33 cellular contexts compared by ENCODE assay signal in genomic region chrX:1853447-1853846, GRCh38.
"Had no signal": no experiment of that assay in that cellular context is flagged by ENCODE, and none has a peak within 500 bp of the region (broad histone marks: within the 10 kb centered on the region; RNA-seq: fewer than 3 reads in every experiment).

No MANE protein-coding gene starts in this region.

- H3K4me1 Mint-ChIP-seq: activated B cell treated with CpG ODN at 0.5 μM for 24 hours; activated CD4-positive, alpha-beta memory T cell treated with anti-CD3 and anti-CD28 coated beads, Interleukin-2, amount 10 ng/mL, durations not matched to agents 7 days and 5 days; activated CD4-positive, alpha-beta T cell treated with anti-CD3 and anti-CD28 coated beads for 36 hours; activated CD4-positive, alpha-beta T cell treated with anti-CD3 and anti-CD28 coated beads, Interleukin-2, amount 10 ng/mL, durations not matched to agents 7 days and 5 days; activated CD8-positive, alpha-beta memory T cell treated with anti-CD3 and anti-CD28 coated beads, Interleukin-2, amount 10 ng/mL, durations not matched to agents 7 days and 5 days; activated naive CD4-positive, alpha-beta T cell treated with anti-CD3 and anti-CD28 coated beads, Interleukin-2, amount 10 ng/mL, durations not matched to agents 7 days and 5 days; activated naive CD4-positive, alpha-beta T cell treated with anti-CD3 and anti-CD28 coated beads, Interleukin-2, amount 50 U/mL, for 24 hours; activated naive CD8-positive, alpha-beta T cell treated with anti-CD3 and anti-CD28 coated beads, Interleukin-2, amount 10 ng/mL, durations not matched to agents 7 days and 5 days; activated naive CD8-positive, alpha-beta T cell treated with anti-CD3 and anti-CD28 coated beads, Interleukin-2, amount 50 U/mL, for 24 hours; brain had no signal

- ATAC-seq: activated CD4-positive, alpha-beta T cell treated with anti-CD3 and anti-CD28 coated beads for 36 hours; activated CD8-positive, alpha-beta memory T cell treated with anti-CD3 and anti-CD28 coated beads, Interleukin-2, amount 10 ng/mL, durations not matched to agents 7 days and 5 days; activated CD8-positive, alpha-beta T cell treated with anti-CD3 and anti-CD28 coated beads, Interleukin-2, amount 10 ng/mL, durations not matched to agents 7 days and 5 days; activated naive CD8-positive, alpha-beta T cell treated with anti-CD3 and anti-CD28 coated beads, Interleukin-2, amount 50 U/mL, for 24 hours had no signal

- H3K9me3 ChIP-seq: ascending aorta had no signal

- H3K4me3 Mint-ChIP-seq: activated B cell treated with CpG ODN at 0.5 μM for 24 hours; activated CD4-positive, alpha-beta memory T cell treated with anti-CD3 and anti-CD28 coated beads, Interleukin-2, amount 10 ng/mL, durations not matched to agents 7 days and 5 days; activated CD4-positive, alpha-beta T cell treated with anti-CD3 and anti-CD28 coated beads for 36 hours; activated CD4-positive, alpha-beta T cell treated with anti-CD3 and anti-CD28 coated beads, Interleukin-2, amount 10 ng/mL, durations not matched to agents 7 days and 5 days; activated CD8-positive, alpha-beta memory T cell treated with anti-CD3 and anti-CD28 coated beads, Interleukin-2, amount 10 ng/mL, durations not matched to agents 7 days and 5 days; activated CD8-positive, alpha-beta T cell treated with anti-CD3 and anti-CD28 coated beads, Interleukin-2, amount 10 ng/mL, durations not matched to agents 7 days and 5 days; activated naive CD4-positive, alpha-beta T cell treated with anti-CD3 and anti-CD28 coated beads, Interleukin-2, amount 10 ng/mL, durations not matched to agents 7 days and 5 days; activated naive CD4-positive, alpha-beta T cell treated with anti-CD3 and anti-CD28 coated beads, Interleukin-2, amount 50 U/mL, for 24 hours; activated naive CD8-positive, alpha-beta T cell; activated naive CD8-positive, alpha-beta T cell treated with anti-CD3 and anti-CD28 coated beads, Interleukin-2, amount 10 ng/mL, durations not matched to agents 7 days and 5 days; activated naive CD8-positive, alpha-beta T cell treated with anti-CD3 and anti-CD28 coated beads, Interleukin-2, amount 50 U/mL, for 24 hours; activated T-cell treated with anti-CD3 and anti-CD28 coated beads, Interleukin-2, amount 50 U/mL, for 24 hours; brain; T-helper 1 cell treated with Interleukin-12 subunit alpha and Interleukin-12 subunit beta and Interleukin-4 antibody, amounts not matched to agents 30 μg/mL and 1 μg/mL, for 36 hours; T-helper 2 cell treated with Interferon-gamma antibody and Interleukin-4, amounts not matched to agents 5 μg/mL and 100 μg/mL, for 36 hours had no signal

- H3K36me3 ChIP-seq: ascending aorta had no signal

- H3K27ac Mint-ChIP-seq: activated B cell treated with CpG ODN at 0.5 μM for 24 hours; activated CD4-positive, alpha-beta memory T cell treated with anti-CD3 and anti-CD28 coated beads, Interleukin-2, amount 10 ng/mL, durations not matched to agents 7 days and 5 days; activated CD4-positive, alpha-beta T cell treated with anti-CD3 and anti-CD28 coated beads for 36 hours; activated CD4-positive, alpha-beta T cell treated with anti-CD3 and anti-CD28 coated beads, Interleukin-2, amount 10 ng/mL, durations not matched to agents 7 days and 5 days; activated CD8-positive, alpha-beta memory T cell treated with anti-CD3 and anti-CD28 coated beads, Interleukin-2, amount 10 ng/mL, durations not matched to agents 7 days and 5 days; activated CD8-positive, alpha-beta T cell treated with anti-CD3 and anti-CD28 coated beads, Interleukin-2, amount 10 ng/mL, durations not matched to agents 7 days and 5 days; activated naive CD4-positive, alpha-beta T cell treated with anti-CD3 and anti-CD28 coated beads, Interleukin-2, amount 10 ng/mL, durations not matched to agents 7 days and 5 days; activated naive CD4-positive, alpha-beta T cell treated with anti-CD3 and anti-CD28 coated beads, Interleukin-2, amount 50 U/mL, for 24 hours; activated naive CD8-positive, alpha-beta T cell; activated naive CD8-positive, alpha-beta T cell treated with anti-CD3 and anti-CD28 coated beads, Interleukin-2, amount 10 ng/mL, durations not matched to agents 7 days and 5 days; activated naive CD8-positive, alpha-beta T cell treated with anti-CD3 and anti-CD28 coated beads, Interleukin-2, amount 50 U/mL, for 24 hours; activated T-cell treated with anti-CD3 and anti-CD28 coated beads, Interleukin-2, amount 50 U/mL, for 24 hours; activated T-helper 2 cell treated with anti-CD3 and anti-CD28 coated beads, Interferon-gamma antibody, Interleukin-2, Interleukin-4, amounts not matched to agents 10 μg/mL and 5 μg/mL and 100 μg/mL, durations not matched to agents 14 hours and 24 hours and 36 hours; brain; T-helper 1 cell treated with Interleukin-12 subunit alpha and Interleukin-12 subunit beta and Interleukin-4 antibody, amounts not matched to agents 30 μg/mL and 1 μg/mL, for 36 hours; T-helper 2 cell treated with Interferon-gamma antibody and Interleukin-4, amounts not matched to agents 5 μg/mL and 100 μg/mL, for 36 hours had no signal

- H3K27me3 ChIP-seq: ascending aorta had no signal

- H3K9me3 Mint-ChIP-seq: activated B cell treated with CpG ODN at 0.5 μM for 24 hours; activated CD4-positive, alpha-beta T cell treated with anti-CD3 and anti-CD28 coated beads, Interleukin-2, amount 10 ng/mL, durations not matched to agents 7 days and 5 days; activated naive CD4-positive, alpha-beta T cell treated with anti-CD3 and anti-CD28 coated beads, Interleukin-2, amount 50 U/mL, for 24 hours; activated naive CD8-positive, alpha-beta T cell treated with anti-CD3 and anti-CD28 coated beads, Interleukin-2, amount 10 ng/mL, durations not matched to agents 7 days and 5 days; activated naive CD8-positive, alpha-beta T cell treated with anti-CD3 and anti-CD28 coated beads, Interleukin-2, amount 50 U/mL, for 24 hours; activated T-cell treated with anti-CD3 and anti-CD28 coated beads, Interleukin-2, amount 50 U/mL, for 24 hours; T-helper 1 cell treated with Interleukin-12 subunit alpha and Interleukin-12 subunit beta and Interleukin-4 antibody, amounts not matched to agents 30 μg/mL and 1 μg/mL, for 36 hours; T-helper 2 cell treated with Interferon-gamma antibody and Interleukin-4, amounts not matched to agents 5 μg/mL and 100 μg/mL, for 36 hours had no signal

- DNase-seq: activated B cell treated with CpG ODN at 0.5 μM for 24 hours; activated CD4-positive, alpha-beta memory T cell treated with anti-CD3 and anti-CD28 coated beads, Interleukin-2, amount 10 ng/mL, durations not matched to agents 7 days and 5 days; activated CD4-positive, alpha-beta T cell treated with anti-CD3 and anti-CD28 coated beads for 36 hours; activated CD4-positive, alpha-beta T cell treated with anti-CD3 and anti-CD28 coated beads for 48 hours; activated CD4-positive, alpha-beta T cell treated with anti-CD3 and anti-CD28 coated beads, Interleukin-2, amount 10 ng/mL, durations not matched to agents 7 days and 5 days; activated CD4-positive, alpha-beta T cell treated with anti-CD3 and anti-CD28 coated beads, Interleukin-2, amount 50 U/mL, for 48 hours; activated CD4-positive, CD25-positive, alpha-beta regulatory T cell treated with anti-CD3 and anti-CD28 coated beads, Interleukin-2, amount 50 U/mL, for 72 hours; activated CD8-positive, alpha-beta memory T cell treated with anti-CD3 and anti-CD28 coated beads for 24 hours; activated CD8-positive, alpha-beta memory T cell treated with anti-CD3 and anti-CD28 coated beads, Interleukin-2, amount 10 ng/mL, durations not matched to agents 7 days and 5 days; activated CD8-positive, alpha-beta memory T cell treated with anti-CD3 and anti-CD28 coated beads, Interleukin-2, amount 50 U/mL, for 48 hours; activated CD8-positive, alpha-beta T cell treated with anti-CD3 and anti-CD28 coated beads, Interleukin-2, amount 10 ng/mL, durations not matched to agents 7 days and 5 days; activated effector memory CD4-positive, alpha-beta T cell treated with Interleukin-2 at 50 U/mL for 16 hours; activated gamma-delta T cell; activated naive CD4-positive, alpha-beta T cell treated with anti-CD3 and anti-CD28 coated beads, Interleukin-2, amount 10 ng/mL, durations not matched to agents 7 days and 5 days; activated naive CD4-positive, alpha-beta T cell treated with Interleukin-2 at 50 U/mL for 16 hours; activated naive CD8-positive, alpha-beta T cell treated with anti-CD3 and anti-CD28 coated beads, Interleukin-2, amount 10 ng/mL, durations not matched to agents 7 days and 5 days; activated naive CD8-positive, alpha-beta T cell treated with anti-CD3 and anti-CD28 coated beads, Interleukin-2, amount 50 U/mL, for 24 hours; activated T-cell treated with anti-CD3 and anti-CD28 coated beads, Interleukin-2, amount 50 U/mL, for 24 hours; activated T-cell treated with anti-CD3 and anti-CD28 coated beads, Interleukin-2, amount 50 U/mL, for 48 hours; amygdala; anterior cingulate cortex; central memory CD4-positive, alpha-beta T cell; T-helper 1 cell; T-helper 2 cell; T-helper 9 cell had no signal

- H3K4me3 ChIP-seq: ascending aorta had no signal

- H3K27me3 Mint-ChIP-seq: activated CD4-positive, alpha-beta memory T cell treated with anti-CD3 and anti-CD28 coated beads, Interleukin-2, amount 10 ng/mL, durations not matched to agents 7 days and 5 days; activated CD4-positive, alpha-beta T cell treated with anti-CD3 and anti-CD28 coated beads for 36 hours; activated CD4-positive, alpha-beta T cell treated with anti-CD3 and anti-CD28 coated beads, Interleukin-2, amount 10 ng/mL, durations not matched to agents 7 days and 5 days; activated CD8-positive, alpha-beta memory T cell treated with anti-CD3 and anti-CD28 coated beads, Interleukin-2, amount 10 ng/mL, durations not matched to agents 7 days and 5 days; activated naive CD8-positive, alpha-beta T cell treated with anti-CD3 and anti-CD28 coated beads, Interleukin-2, amount 10 ng/mL, durations not matched to agents 7 days and 5 days; activated naive CD8-positive, alpha-beta T cell treated with anti-CD3 and anti-CD28 coated beads, Interleukin-2, amount 50 U/mL, for 24 hours; brain had no signal

- H3K36me3 Mint-ChIP-seq: activated CD8-positive, alpha-beta memory T cell treated with anti-CD3 and anti-CD28 coated beads, Interleukin-2, amount 10 ng/mL, durations not matched to agents 7 days and 5 days; activated naive CD4-positive, alpha-beta T cell treated with anti-CD3 and anti-CD28 coated beads, Interleukin-2, amount 10 ng/mL, durations not matched to agents 7 days and 5 days; activated naive CD4-positive, alpha-beta T cell treated with anti-CD3 and anti-CD28 coated beads, Interleukin-2, amount 50 U/mL, for 24 hours; activated naive CD8-positive, alpha-beta T cell; activated naive CD8-positive, alpha-beta T cell treated with anti-CD3 and anti-CD28 coated beads, Interleukin-2, amount 10 ng/mL, durations not matched to agents 7 days and 5 days had no signal

- H3K27ac ChIP-seq: ascending aorta, VCaP had no signal

- H3K4me1 ChIP-seq: ascending aorta had no signal
